20 cellular contexts compared by ENCODE assay signal in the genomic region with DNA sequence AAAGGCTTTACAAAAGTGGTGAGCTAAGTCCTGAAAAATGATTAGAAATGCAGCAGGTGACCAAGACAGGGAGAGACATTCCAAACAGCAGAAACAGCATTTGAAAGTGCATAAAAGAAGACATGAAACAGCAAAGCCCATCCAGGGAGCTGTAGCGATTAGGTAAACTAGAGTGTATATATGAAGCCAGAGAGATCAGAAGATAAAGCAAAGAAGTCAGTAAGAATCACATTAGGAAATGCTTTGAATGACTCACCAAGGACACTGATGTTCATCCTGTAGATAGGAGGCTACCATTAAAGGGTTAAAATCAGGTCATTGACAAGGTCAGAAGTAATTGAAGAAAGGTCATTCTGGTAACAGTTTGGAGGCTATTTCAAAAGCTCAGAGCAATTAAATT. TPM values are rescaled to one million over a fixed set of nuclear protein-coding genes. Genes with fewer than 3 reads are reported as not detected.
"Had no signal": no experiment of that assay in that cellular context is flagged by ENCODE, and none has a peak within 500 bp of the region (broad histone marks: within the 10 kb centered on the region; RNA-seq: fewer than 3 reads in every experiment).

No MANE protein-coding gene starts in this region.

- H3K4me3 ChIP-seq: lower lobe of right lung, ovary, sigmoid colon had no signal

- H3K9me3 ChIP-seq: lower lobe of right lung, ovary, sigmoid colon had no signal

- H3K27ac ChIP-seq: epithelial cell of prostate, lower lobe of right lung, ovary, sigmoid colon had no signal

- ATAC-seq: activated naive CD4-positive, alpha-beta T cell treated with anti-CD3 and anti-CD28 coated beads, Interleukin-2, amount 50 U/mL, for 72 hours; activated T-cell treated with anti-CD3 and anti-CD28 coated beads, Interleukin-2, amount 50 U/mL, for 72 hours; effector memory CD8-positive, alpha-beta T cell; left cardiac atrium; stimulated activated naive CD8-positive, alpha-beta T cell treated with anti-CD3 and anti-CD28 coated beads, Interleukin-15, amount 100 ng/mL, for 72 hours; WTC11 had no signal

- DNase-seq: activated CD4-positive, alpha-beta T cell treated with anti-CD3 and anti-CD28 coated beads for 4 hours; activated CD8-positive, alpha-beta memory T cell treated with anti-CD3 and anti-CD28 coated beads, Interleukin-2, amount 50 U/mL, for 48 hours; activated gamma-delta T cell; activated T-cell treated with anti-CD3 and anti-CD28 coated beads, Interleukin-2, amount 50 U/mL, for 72 hours; amniotic stem cell; cortex of kidney; effector memory CD8-positive, alpha-beta T cell; head of caudate nucleus; left cardiac atrium; lower lobe of right lung; ovary; sigmoid colon; stimulated activated CD4-positive, alpha-beta T cell treated with anti-CD3 and anti-CD28 coated beads, Interleukin-1b, Interleukin-23, amount 100 ng/mL, for 48 hours; stimulated activated naive CD8-positive, alpha-beta T cell treated with anti-CD3 and anti-CD28 coated beads, Interleukin-15, amount 100 ng/mL, for 72 hours had no signal

- H3K36me3 ChIP-seq: lower lobe of right lung, ovary, sigmoid colon had no signal

- FAIRE-seq: frontal cortex, TTC549 had no signal

- H3K27me3 ChIP-seq: ovary, sigmoid colon had no signal

RNA-seq across cellular contexts. Expression of a gene that starts 27.6 kb away (rescaled TPM):
- total RNA-seq: activated naive CD4-positive, alpha-beta T cell treated with anti-CD3 and anti-CD28 coated beads, Interleukin-2, amount 50 U/mL, for 72 hours; T-helper 2 cell treated with Interferon-gamma antibody and Interleukin-4, amounts not matched to agents 100 ng/mL and 5 ng/mL, for 36 hours had no signal
